ENCODE assay signal across 21 cellular contexts in the genomic region with DNA sequence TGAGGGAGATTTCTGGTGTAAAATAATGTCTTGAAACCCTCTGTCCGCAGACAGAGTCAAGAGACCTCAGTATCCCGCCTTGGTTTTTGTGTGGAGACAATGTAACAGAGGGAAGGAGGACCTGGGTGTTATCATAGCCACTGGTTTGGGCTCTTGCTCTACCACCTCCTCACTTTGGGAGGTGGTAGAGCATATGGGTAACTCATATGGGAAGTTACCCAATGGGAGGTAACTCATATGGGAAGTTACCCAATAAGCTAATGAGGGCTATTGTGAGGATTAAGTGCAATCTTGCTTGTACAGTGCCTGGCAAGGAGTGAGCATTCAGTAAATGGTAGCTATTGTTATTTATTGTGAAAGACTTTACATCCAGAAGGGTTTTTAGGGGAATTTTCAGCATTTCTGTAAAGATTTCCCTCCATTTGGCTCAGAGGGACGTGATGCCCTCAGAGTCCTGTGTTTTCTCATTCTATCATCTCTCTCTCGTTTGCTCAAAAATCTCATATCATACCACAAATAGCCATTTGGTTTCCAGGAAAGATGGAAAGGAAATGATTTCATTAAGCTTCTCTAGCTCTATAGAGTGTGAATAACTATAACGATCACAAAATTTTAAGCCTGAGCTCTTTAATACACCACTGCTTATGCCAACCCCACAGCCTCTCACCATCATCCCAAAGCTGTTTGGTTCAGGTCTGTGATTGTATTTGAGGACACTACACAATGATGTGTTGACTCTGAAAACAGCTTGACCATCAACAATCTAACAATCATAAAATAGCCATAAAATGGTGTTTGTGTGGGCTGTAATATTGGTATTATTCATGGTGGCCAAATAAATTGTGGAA.
"Had no signal": no experiment of that assay in that cellular context is flagged by ENCODE, and none has a peak within 500 bp of the region (broad histone marks: within the 10 kb centered on the region; RNA-seq: fewer than 3 reads in every experiment).

No MANE protein-coding gene starts in this region.

- ATAC-seq: activated naive CD4-positive, alpha-beta T cell treated with anti-CD3 and anti-CD28 coated beads, Interleukin-2, amount 50 U/mL, for 72 hours; activated T-helper 17 cell treated with anti-CD3 and anti-CD28 coated beads, Interleukin-2, amount 50 U/mL, for 72 hours; left lung; natural killer cell; WTC11 had no signal

- H3K4me3 ChIP-seq: left lung, ovary, prostate gland, right atrium auricular region, thoracic aorta had no signal

- DNase-seq: activated T-cell treated with anti-CD3 and anti-CD28 coated beads, Interleukin-2, amount 50 U/mL, for 1 hour; aorta; caudate nucleus; dermis blood vessel endothelial cell; effector CD8-positive, alpha-beta T cell; glutamatergic neuron; hippocampal formation; kidney glomerular epithelial cell; left lung; natural killer cell; ovary; stimulated activated CD4-positive, alpha-beta T cell treated with anti-CD3 and anti-CD28 coated beads, Interleukin-4, amount 100 ng/mL, for 24 hours; stimulated activated naive CD4-positive, alpha-beta T cell treated with Interleukin-2 at 50 U/mL for 16 hours; T-helper 9 cell had no signal

- H3K27ac ChIP-seq: left lung, ovary, prostate gland, right atrium auricular region, thoracic aorta had no signal

- H3K4me1 ChIP-seq: left lung, prostate gland, right atrium auricular region had no signal

- H3K27me3 ChIP-seq: left lung, ovary, right atrium auricular region had no signal

- H3K9me3 ChIP-seq: left lung, ovary, prostate gland, right atrium auricular region, thoracic aorta had no signal

- H3K36me3 ChIP-seq: left lung, ovary, prostate gland, right atrium auricular region, thoracic aorta had no signal

- FAIRE-seq: frontal cortex had no signal
